In the genomic region with DNA sequence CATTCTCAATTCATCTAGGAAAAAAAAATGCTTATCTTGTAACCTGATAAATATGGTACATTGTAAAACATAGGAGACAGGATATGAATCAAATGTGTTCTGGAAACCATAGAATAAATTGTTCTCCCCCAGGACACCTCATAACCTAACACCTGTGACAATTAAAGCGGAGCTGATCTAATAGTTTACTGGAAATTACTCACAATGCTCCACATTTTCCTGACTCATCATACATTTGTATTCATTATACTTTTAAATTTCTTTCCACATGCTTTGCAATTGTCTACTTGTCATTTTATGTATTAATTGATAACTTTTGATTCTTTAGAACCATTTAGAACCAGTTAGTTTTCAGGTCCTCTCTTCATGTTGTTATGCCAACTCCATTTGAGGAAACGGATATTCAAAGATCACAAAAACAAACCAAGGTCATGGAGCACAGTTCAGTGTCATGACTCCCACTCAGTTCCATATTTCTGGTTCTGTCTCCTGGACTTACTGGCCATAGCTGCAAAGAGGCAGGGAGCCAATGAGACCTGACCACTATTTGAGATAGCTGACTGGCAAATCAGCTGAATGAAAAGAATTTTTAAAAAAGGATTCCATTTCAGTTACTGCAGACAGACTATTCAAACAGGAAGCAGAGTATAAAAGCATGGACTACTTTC, we compare ENCODE assay signal across 1 cellular context.
TF ChIP-seq lines count a peak whose summit lies in the region.

No MANE protein-coding gene starts in this region.

TF ChIP-seq in liver, 16 proteins besides CTCF, POLR2A, EP300 and RAD21 (continued from another document):
- TF ChIP-seq, protein P1, sequence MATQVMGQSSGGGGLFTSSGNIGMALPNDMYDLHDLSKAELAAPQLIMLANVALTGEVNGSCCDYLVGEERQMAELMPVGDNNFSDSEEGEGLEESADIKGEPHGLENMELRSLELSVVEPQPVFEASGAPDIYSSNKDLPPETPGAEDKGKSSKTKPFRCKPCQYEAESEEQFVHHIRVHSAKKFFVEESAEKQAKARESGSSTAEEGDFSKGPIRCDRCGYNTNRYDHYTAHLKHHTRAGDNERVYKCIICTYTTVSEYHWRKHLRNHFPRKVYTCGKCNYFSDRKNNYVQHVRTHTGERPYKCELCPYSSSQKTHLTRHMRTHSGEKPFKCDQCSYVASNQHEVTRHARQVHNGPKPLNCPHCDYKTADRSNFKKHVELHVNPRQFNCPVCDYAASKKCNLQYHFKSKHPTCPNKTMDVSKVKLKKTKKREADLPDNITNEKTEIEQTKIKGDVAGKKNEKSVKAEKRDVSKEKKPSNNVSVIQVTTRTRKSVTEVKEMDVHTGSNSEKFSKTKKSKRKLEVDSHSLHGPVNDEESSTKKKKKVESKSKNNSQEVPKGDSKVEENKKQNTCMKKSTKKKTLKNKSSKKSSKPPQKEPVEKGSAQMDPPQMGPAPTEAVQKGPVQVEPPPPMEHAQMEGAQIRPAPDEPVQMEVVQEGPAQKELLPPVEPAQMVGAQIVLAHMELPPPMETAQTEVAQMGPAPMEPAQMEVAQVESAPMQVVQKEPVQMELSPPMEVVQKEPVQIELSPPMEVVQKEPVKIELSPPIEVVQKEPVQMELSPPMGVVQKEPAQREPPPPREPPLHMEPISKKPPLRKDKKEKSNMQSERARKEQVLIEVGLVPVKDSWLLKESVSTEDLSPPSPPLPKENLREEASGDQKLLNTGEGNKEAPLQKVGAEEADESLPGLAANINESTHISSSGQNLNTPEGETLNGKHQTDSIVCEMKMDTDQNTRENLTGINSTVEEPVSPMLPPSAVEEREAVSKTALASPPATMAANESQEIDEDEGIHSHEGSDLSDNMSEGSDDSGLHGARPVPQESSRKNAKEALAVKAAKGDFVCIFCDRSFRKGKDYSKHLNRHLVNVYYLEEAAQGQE (IDR thresholded peaks at IDR 0.05), result no peak
- TF ChIP-seq NR2F2 (IDR thresholded peaks at IDR 0.05), result peak; percentile 83
